ENCODE assay signal across 17 cellular contexts in genomic region chr12:53120685-53121525, GRCh38. TPM values are rescaled to one million over a fixed set of nuclear protein-coding genes. Genes with fewer than 3 reads are reported as not detected.
"Had no signal": no experiment of that assay in that cellular context is flagged by ENCODE, and none has a peak within 500 bp of the region (broad histone marks: within the 10 kb centered on the region; RNA-seq: fewer than 3 reads in every experiment).

No MANE protein-coding gene starts in this region.

- H3K27ac ChIP-seq: adrenal gland, neural progenitor cell, thyroid gland had no signal

- H3K36me3 ChIP-seq: adrenal gland, neural progenitor cell, thyroid gland had no signal

- H3K4me1 ChIP-seq: adrenal gland, neural progenitor cell had no signal

- H3K4me2 ChIP-seq: neural progenitor cell had no signal

- DNase-seq: activated B cell treated with CpG ODN at 0.5 μM for 24 hours; activated CD4-positive, alpha-beta T cell treated with anti-CD3 and anti-CD28 coated beads, Interleukin-2, amount 10 ng/mL, durations not matched to agents 24 days and 14 days; activated naive CD4-positive, alpha-beta T cell treated with anti-CD3 and anti-CD28 coated beads, Interleukin-2, amount 10 ng/mL, durations not matched to agents 7 days and 5 days; activated T-cell treated with anti-CD3 and anti-CD28 coated beads for 4 hours; adrenal gland; caudate nucleus; cortex of kidney; effector memory CD8-positive, alpha-beta T cell; kidney glomerular epithelial cell; small intestine; T-helper 17 cell; thyroid gland had no signal

- H2AFZ ChIP-seq: neural progenitor cell had no signal

- H3K9ac ChIP-seq: neural progenitor cell had no signal

- H3K9me3 ChIP-seq: adrenal gland, thyroid gland had no signal

- ATAC-seq: activated T-helper 17 cell treated with anti-CD3 and anti-CD28 coated beads, Interleukin-2, amount 50 U/mL, for 72 hours; effector memory CD8-positive, alpha-beta T cell; stimulated activated effector memory CD8-positive, alpha-beta T cell treated with anti-CD3 and anti-CD28 coated beads, Interleukin-12 subunit alpha, Interleukin-12 subunit beta, amount 100 ng/mL, for 72 hours; T-helper 17 cell had no signal

- H3K27me3 ChIP-seq: adrenal gland, thyroid gland had no signal

- FAIRE-seq: small intestine had no signal

- H3K4me3 ChIP-seq: adrenal gland, neural progenitor cell, thyroid gland had no signal

RNA-seq across cellular contexts. Expression of gene SOAT2, which starts 17.6 kb away (rescaled TPM):
- total RNA-seq: activated B cell treated with CpG ODN at 0.5 μM for 24 hours; activated CD4-positive, alpha-beta T cell treated with anti-CD3 and anti-CD28 coated beads, Interleukin-2, amount 10 ng/mL, durations not matched to agents 24 days and 14 days; epithelial cell of proximal tubule; myocyte had no signal

RNA-seq across cellular contexts. Expression of gene IGFBP6, which starts 23.4 kb away (rescaled TPM):
- total RNA-seq: activated B cell treated with CpG ODN at 0.5 μM for 24 hours; activated CD4-positive, alpha-beta T cell treated with anti-CD3 and anti-CD28 coated beads, Interleukin-2, amount 10 ng/mL, durations not matched to agents 24 days and 14 days had no signal
